In genomic region chr4:77599378-77599777, GRCh38 we compare ENCODE assay signal across 8 cellular contexts. TPM values are rescaled to one million over a fixed set of nuclear protein-coding genes. Genes with fewer than 3 reads are reported as not detected.
DNase-seq lines count a peak whose midpoint lies in the region; ATAC-seq, FAIRE-seq and TF ChIP-seq lines count a peak whose summit lies in the region.

No MANE protein-coding gene starts in this region.

- no peak for ATAC-seq in HG03139 (IDR thresholded peaks at IDR 0.05; ENCODE audit: unreplicated experiment)
- no peak for ATAC-seq in HG03571 (IDR thresholded peaks at IDR 0.05; ENCODE audit: unreplicated experiment)

- H3K4me3 ChIP-seq in foreskin fibroblast (ENCODE audit: low read depth in 1 of 2, low read length in 2 of 2): no peak overlapping the region

- DNase-seq in CMK (ENCODE audit: low read depth) (peak; percentile 18), H4 (ENCODE audit: low spot score) (peak; percentile 40), SHP77 treated with DMSO at 0.1 percent for 48 hours (lab: John Stamatoyannopoulos, UW) (peak; percentile 5), foreskin fibroblast (peak; percentile 37 to 74), urothelium cell line (ENCODE audit: low spot score) (peak; percentile 58), NCI-H2107 treated with DMSO at 0.1 percent for 48 hours (lab: John Stamatoyannopoulos, UW; ENCODE audit: unreplicated experiment) (no peak)

- peak; percentile 69 for TF ChIP-seq CTCF in foreskin fibroblast (IDR thresholded peaks at IDR 0.05; ENCODE audit: low read depth, low read length)

- no peak for FAIRE-seq in urothelium cell line (lab: Jason Lieb, UNC)

RNA-seq across cellular contexts. Expression of gene CXCL13, which starts 6.2 kb away (rescaled TPM):
- not detected in 2 replicates for total RNA-seq in H4 (2014; rRNA removed; shearing (Covaris generic))
